In the genomic region with DNA sequence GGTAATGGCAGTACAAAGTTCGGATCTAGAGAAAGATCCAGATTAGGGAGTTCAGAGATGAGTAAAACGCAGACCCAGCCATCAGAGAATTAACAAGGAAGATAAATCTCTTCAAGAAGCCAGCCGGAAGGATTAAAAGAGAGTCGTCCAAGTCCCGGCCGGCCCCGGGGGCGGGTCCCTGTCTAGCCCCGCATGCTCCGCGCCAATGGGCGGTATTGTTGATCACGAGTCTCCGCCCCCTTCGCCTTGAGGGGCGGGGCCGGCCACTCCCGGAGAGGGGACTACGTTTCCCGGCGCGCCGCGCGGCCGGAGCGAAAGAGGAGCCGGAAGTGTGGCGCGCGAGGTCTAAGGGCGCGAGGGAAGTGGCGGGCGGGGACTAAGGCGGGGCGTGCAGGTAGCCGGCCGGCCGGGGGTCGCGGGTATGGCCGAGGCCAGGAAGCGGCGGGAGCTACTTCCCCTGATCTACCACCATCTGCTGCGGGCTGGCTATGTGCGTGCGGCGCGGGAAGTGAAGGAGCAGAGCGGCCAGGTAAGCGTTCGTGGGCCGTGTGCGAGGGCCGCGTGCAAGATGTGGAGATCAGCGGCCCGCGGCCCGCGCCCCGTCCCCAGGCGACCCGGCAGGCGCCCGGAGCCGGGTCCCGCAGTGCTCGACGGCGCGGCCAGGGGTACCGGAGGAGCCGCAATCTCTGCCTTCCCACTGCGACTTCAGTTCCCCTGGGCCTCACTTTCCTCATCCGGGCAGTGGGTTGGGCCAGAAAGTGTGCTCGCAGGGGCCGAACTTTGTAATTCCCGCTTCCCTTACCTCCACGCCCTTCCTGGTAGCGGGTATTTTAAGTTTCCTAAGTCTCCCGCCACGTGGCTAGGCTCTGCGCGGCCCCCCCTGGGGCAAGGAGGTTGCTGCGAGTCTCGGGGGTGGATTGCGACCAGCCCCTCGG, we compare ENCODE assay signal across 8 cellular contexts. TPM values are rescaled to one million over a fixed set of nuclear protein-coding genes. Genes with fewer than 3 reads are reported as not detected.
DNase-seq lines count a peak whose midpoint lies in the region; ATAC-seq and TF ChIP-seq lines count a peak whose summit lies in the region.

A gene with protein sequence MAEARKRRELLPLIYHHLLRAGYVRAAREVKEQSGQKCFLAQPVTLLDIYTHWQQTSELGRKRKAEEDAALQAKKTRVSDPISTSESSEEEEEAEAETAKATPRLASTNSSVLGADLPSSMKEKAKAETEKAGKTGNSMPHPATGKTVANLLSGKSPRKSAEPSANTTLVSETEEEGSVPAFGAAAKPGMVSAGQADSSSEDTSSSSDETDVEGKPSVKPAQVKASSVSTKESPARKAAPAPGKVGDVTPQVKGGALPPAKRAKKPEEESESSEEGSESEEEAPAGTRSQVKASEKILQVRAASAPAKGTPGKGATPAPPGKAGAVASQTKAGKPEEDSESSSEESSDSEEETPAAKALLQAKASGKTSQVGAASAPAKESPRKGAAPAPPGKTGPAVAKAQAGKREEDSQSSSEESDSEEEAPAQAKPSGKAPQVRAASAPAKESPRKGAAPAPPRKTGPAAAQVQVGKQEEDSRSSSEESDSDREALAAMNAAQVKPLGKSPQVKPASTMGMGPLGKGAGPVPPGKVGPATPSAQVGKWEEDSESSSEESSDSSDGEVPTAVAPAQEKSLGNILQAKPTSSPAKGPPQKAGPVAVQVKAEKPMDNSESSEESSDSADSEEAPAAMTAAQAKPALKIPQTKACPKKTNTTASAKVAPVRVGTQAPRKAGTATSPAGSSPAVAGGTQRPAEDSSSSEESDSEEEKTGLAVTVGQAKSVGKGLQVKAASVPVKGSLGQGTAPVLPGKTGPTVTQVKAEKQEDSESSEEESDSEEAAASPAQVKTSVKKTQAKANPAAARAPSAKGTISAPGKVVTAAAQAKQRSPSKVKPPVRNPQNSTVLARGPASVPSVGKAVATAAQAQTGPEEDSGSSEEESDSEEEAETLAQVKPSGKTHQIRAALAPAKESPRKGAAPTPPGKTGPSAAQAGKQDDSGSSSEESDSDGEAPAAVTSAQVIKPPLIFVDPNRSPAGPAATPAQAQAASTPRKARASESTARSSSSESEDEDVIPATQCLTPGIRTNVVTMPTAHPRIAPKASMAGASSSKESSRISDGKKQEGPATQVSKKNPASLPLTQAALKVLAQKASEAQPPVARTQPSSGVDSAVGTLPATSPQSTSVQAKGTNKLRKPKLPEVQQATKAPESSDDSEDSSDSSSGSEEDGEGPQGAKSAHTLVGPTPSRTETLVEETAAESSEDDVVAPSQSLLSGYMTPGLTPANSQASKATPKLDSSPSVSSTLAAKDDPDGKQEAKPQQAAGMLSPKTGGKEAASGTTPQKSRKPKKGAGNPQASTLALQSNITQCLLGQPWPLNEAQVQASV (N-terminal part only) (plus strand): TSS at position 372 of the 935 bp plus-strand sequence. CDS start 50 bp downstream, at position 422.

- H3K79me2 ChIP-seq in fibroblast of lung (ENCODE audit: control insufficient read depth, insufficient read depth, low read length), result peaks cover 25% of the 10 kb centered on the region

- CTCF ChIA-PET in RWPE1 (lab: Yijun Ruan, JAX), result interaction anchor here (0.7 to 2.4 kb wide), 2 partner anchors 8 to 22 kb away, joined by 4 to 7 read pairs; no protein-coding TSS in a partner anchor

- H3K4me3 ChIP-seq in LNCaP clone FGC (ENCODE audit: low read depth, low read length) (peak within 1 kb of the TSS; percentile 91), fibroblast of lung (replicated peaks in 1 of 4; ENCODE audit: control extremely low read depth in 1 of 4, insufficient read depth in 1 of 4, low read depth in 3 of 4, low read length in 4 of 4) (peak within 1 kb of the TSS; percentile 85 to 88 (median 86))

- peak; percentile 99 for ATAC-seq in activated T-helper 17 cell treated with anti-CD3 and anti-CD28 coated beads, Interleukin-2, amount 50 U/mL, for 72 hours (replicated peaks)
- ATAC-seq in natural killer cell, result peak; percentile 99 to 100 (median 99)

- no peak for TF ChIP-seq CTCF in LNCaP clone FGC (IDR thresholded peaks at IDR 0.05; ENCODE audit: control insufficient read depth, extremely low read depth, insufficient read depth)
- no peak for TF ChIP-seq CTCF in RWPE1 (conservative IDR thresholded peaks at IDR 0.05; ENCODE audit: low read depth)
- TF ChIP-seq CTCF in fibroblast of lung (conservative IDR thresholded peaks at IDR 0.05 in 1 of 2, IDR thresholded peaks at IDR 0.05 in 1 of 2; ENCODE audit: low read depth in 1 of 2, low read length in 2 of 2), result no peak
- no peak for TF ChIP-seq CTCF in natural killer cell (IDR thresholded peaks at IDR 0.05)

- H3K27ac Mint-ChIP-seq in activated T-helper 17 cell treated with anti-CD3 and anti-CD28 coated beads, Interleukin-2, amount 50 U/mL, for 72 hours, result peak within 1 kb of the TSS; percentile 82
- H3K27ac Mint-ChIP-seq in natural killer cell, result peak within 1 kb of the TSS; percentile 84 to 85

- no peaks in the 10 kb centered on the region for H3K4me1 ChIP-seq in fibroblast of lung (ENCODE audit: control insufficient read depth, extremely low read depth, insufficient read depth, low read length)

- no peaks in the 10 kb centered on the region for H3K27me3 ChIP-seq in fibroblast of lung (ENCODE audit: control insufficient read depth, insufficient read depth, low read length)

- DNase-seq in Daoy (ENCODE audit: low read depth) (peak; percentile 99), GOT3 (lab: John Stamatoyannopoulos, UW) (peak; percentile 96), LNCaP clone FGC (ENCODE audit: low read depth) (peak; percentile 83), RWPE1 (ENCODE audit: low spot score) (peak; percentile 98), fibroblast of lung (ENCODE audit: low read depth in 2 of 2) (peak; percentile 90 to 92), natural killer cell (peak; percentile 97)
- DNase-seq in stimulated activated naive CD4-positive, alpha-beta T cell treated with Interleukin-2 at 50 U/mL for 16 hours (lab: John Stamatoyannopoulos, UW), result peak; percentile 93

- H3K9ac ChIP-seq in fibroblast of lung (ENCODE audit: insufficient read depth, low read length), result peak within 1 kb of the TSS; percentile 80

- H3K4me3 Mint-ChIP-seq in activated T-helper 17 cell treated with anti-CD3 and anti-CD28 coated beads, Interleukin-2, amount 50 U/mL, for 72 hours, result peak within 1 kb of the TSS; percentile 86
- peak within 1 kb of the TSS; percentile 85 for H3K4me3 Mint-ChIP-seq in natural killer cell

- H3K27me3 Mint-ChIP-seq in activated T-helper 17 cell treated with anti-CD3 and anti-CD28 coated beads, Interleukin-2, amount 50 U/mL, for 72 hours, result no peaks in the 10 kb centered on the region
- peaks cover 0 to 3% of the 10 kb centered on the region in 2 donors for H3K27me3 Mint-ChIP-seq in natural killer cell (ENCODE audit: low read depth in 2 of 2)

- peak within 1 kb of the TSS; percentile 89 for H3K4me2 ChIP-seq in fibroblast of lung (ENCODE audit: extremely low read depth, insufficient read depth, low read length)

- intact Hi-C loops in natural killer cell (cut with micrococcal nuclease), result loop anchor here (2.0 to 5.0 kb wide), 2 partner anchors 53 to 80 kb away; no protein-coding TSS in a partner anchor

- H2AFZ ChIP-seq in fibroblast of lung (ENCODE audit: low read length), result peak within 1 kb of the TSS; percentile 74

- H3K36me3 Mint-ChIP-seq in activated T-helper 17 cell treated with anti-CD3 and anti-CD28 coated beads, Interleukin-2, amount 50 U/mL, for 72 hours (ENCODE audit: low read depth), result peaks cover 40% of the 10 kb centered on the region
- H3K36me3 Mint-ChIP-seq in natural killer cell, result no peaks in the 10 kb centered on the region

- peaks cover 26% of the 10 kb centered on the region for H3K4me1 Mint-ChIP-seq in activated T-helper 17 cell treated with anti-CD3 and anti-CD28 coated beads, Interleukin-2, amount 50 U/mL, for 72 hours
- H3K4me1 Mint-ChIP-seq in natural killer cell, result peaks cover 12 to 33% of the 10 kb centered on the region in 2 donors

- H3K9me3 ChIP-seq in fibroblast of lung (ENCODE audit: control insufficient read depth, insufficient read depth, low read depth, low read length), result no peaks in the 10 kb centered on the region

- POLR2A ChIA-PET in RWPE1 (lab: Yijun Ruan, JAX; ENCODE audit: low non-redundant PET), result no interaction called here

- H3K27ac ChIP-seq in RWPE1 (peak within 1 kb of the TSS; percentile 79), fibroblast of lung (ENCODE audit: insufficient read depth, low read length) (peak within 1 kb of the TSS; percentile 71)

- H4K20me1 ChIP-seq in fibroblast of lung (ENCODE audit: control insufficient read depth, extremely low read depth, insufficient read depth, low read length), result no peaks in the 10 kb centered on the region

- peaks cover 8% of the 10 kb centered on the region for H3K36me3 ChIP-seq in fibroblast of lung (ENCODE audit: control insufficient read depth, insufficient read depth, low read length)

- no peaks in the 10 kb centered on the region for H3K9me3 Mint-ChIP-seq in activated T-helper 17 cell treated with anti-CD3 and anti-CD28 coated beads, Interleukin-2, amount 50 U/mL, for 72 hours
- H3K9me3 Mint-ChIP-seq in natural killer cell, result no peaks in the 10 kb centered on the region

RNA-seq across cellular contexts. Expression of the gene that starts here (rescaled TPM):
- total RNA-seq in Daoy (2014; rRNA removed; shearing (Covaris generic)), result 84.9 and 90.0 TPM in 2 replicates
- total RNA-seq in activated T-helper 17 cell treated with anti-CD3 and anti-CD28 coated beads, Interleukin-2, amount 50 U/mL, for 72 hours, result 100 to 1,000 TPM in 1 of 2 donors, 10 to 100 TPM in 1; 55.3 to 117 TPM
- total RNA-seq in fibroblast of lung (10.6 and 11.0 TPM in 2 replicates), natural killer cell (10 to 100 TPM; 51.5 to 62.6 (median 51.7) TPM)
- 8.5 and 12.1 TPM in 2 replicates for polyA plus RNA-seq in fibroblast of lung
- 20.0 and 24.0 TPM in 2 replicates for polyA plus RNA-seq in fibroblast of lung (2012)
- 18.2 and 19.0 TPM in 2 replicates for polyA minus RNA-seq in fibroblast of lung (ENCODE audit: low replicate concordance)

Comparison
In these comparisons a context has a peak if more than half of its experiments do, and no peak if none do; other contexts are left out.
1. Peak in every context shown above with its lines: DNase-seq, ATAC-seq, H3K4me3 ChIP-seq and H3K27ac ChIP-seq.